In genomic region chr3:152909180-152909883, GRCh38 we compare ENCODE assay signal across 15 cellular contexts.
DNase-seq lines count a peak whose midpoint lies in the region; ATAC-seq and TF ChIP-seq lines count a peak whose summit lies in the region.
"Had no signal": no experiment of that assay in that cellular context is flagged by ENCODE, and none has a peak within 500 bp of the region (broad histone marks: within the 10 kb centered on the region; RNA-seq: fewer than 3 reads in every experiment).

No MANE protein-coding gene starts in this region.

- H3K4me1 ChIP-seq in OCI-LY3 (ENCODE audit: low read length), result no peaks in the 10 kb centered on the region
- H3K4me1 ChIP-seq: upper lobe of left lung had no signal

- no peak for TF ChIP-seq CTCF in OCI-LY3 (IDR thresholded peaks at IDR 0.05; ENCODE audit: low read depth, low read length)

- H3K36me3 ChIP-seq in OCI-LY3 (replicated peaks; ENCODE audit: low read depth, low read length), result no peaks in the 10 kb centered on the region
- H3K36me3 ChIP-seq: upper lobe of left lung had no signal

- no peaks in the 10 kb centered on the region for H3K9me3 ChIP-seq in OCI-LY3 (ENCODE audit: insufficient read depth, low read length)
- H3K9me3 ChIP-seq: upper lobe of left lung had no signal

- H3K79me2 ChIP-seq in OCI-LY3 (ENCODE audit: low read length), result no peaks in the 10 kb centered on the region

- H3K27me3 ChIP-seq in OCI-LY3 (ENCODE audit: low read depth, low read length), result no peaks in the 10 kb centered on the region
- H3K27me3 ChIP-seq: upper lobe of left lung had no signal

- ATAC-seq in HG02870 (IDR thresholded peaks at IDR 0.05; ENCODE audit: unreplicated experiment), result no peak
- ATAC-seq in GM21528 (IDR thresholded peaks at IDR 0.05; ENCODE audit: low FRiP score, unreplicated experiment), result no peak
- no peak for ATAC-seq in HG02678 (IDR thresholded peaks at IDR 0.05; ENCODE audit: unreplicated experiment)

- no peak overlapping the region for H3K4me3 ChIP-seq in OCI-LY3 (ENCODE audit: low read length)
- H3K4me3 ChIP-seq: upper lobe of left lung had no signal

- DNase-seq in Ammon's horn (ENCODE audit: low spot score) (peak; percentile 7), epithelial cell of prostate (ENCODE audit: low read depth, low spot score) (no peak), myocyte (ENCODE audit: low read depth) (peak; percentile 78), NCI-H748 (lab: John Stamatoyannopoulos, UW; ENCODE audit: unreplicated experiment) (no peak)
- DNase-seq: activated CD4-positive, alpha-beta T cell treated with anti-CD3 and anti-CD28 coated beads for 1 hour; activated naive CD4-positive, alpha-beta T cell treated with anti-CD3 and anti-CD28 coated beads, Interleukin-2, amount 10 ng/mL, durations not matched to agents 7 days and 5 days; CD4-positive, CD25-positive, alpha-beta regulatory T cell; effector memory CD4-positive, alpha-beta T cell; islet precursor cell; SHP77; upper lobe of left lung had no signal

- no peaks in the 10 kb centered on the region for H4K20me1 ChIP-seq in OCI-LY3 (ENCODE audit: insufficient read depth, low read length)

- H3K9ac ChIP-seq in OCI-LY3 (ENCODE audit: low read length), result no peak overlapping the region

- peak overlapping the region; percentile 48 for H2AFZ ChIP-seq in OCI-LY3 (ENCODE audit: low read depth, low read length)

- no peak overlapping the region for H3K27ac ChIP-seq in OCI-LY3 (ENCODE audit: low read length)
- peak overlapping the region; percentile 23 for H3K27ac ChIP-seq in epithelial cell of prostate
- H3K27ac ChIP-seq: upper lobe of left lung had no signal

- no peak overlapping the region for H3K4me2 ChIP-seq in OCI-LY3 (ENCODE audit: low read length)

Comparison
In these comparisons a context has a peak if more than half of its experiments do, and no peak if none do; other contexts are left out.
1. DNase-seq: peak in Ammon's horn (single experiment) and myocyte (single experiment); none in epithelial cell of prostate (single experiment) and NCI-H748 (single experiment).